In genomic region chr3:99902091-99902490, GRCh38 we compare ENCODE assay signal across 15 cellular contexts.
A peak's percentile ranks its signal among the peaks of the same experiment; 100 is the strongest.
DNase-seq lines count a peak whose midpoint lies in the region; ATAC-seq, FAIRE-seq and TF ChIP-seq lines count a peak whose summit lies in the region.
"Had no signal": no experiment of that assay in that cellular context is flagged by ENCODE, and none has a peak within 500 bp of the region (broad histone marks: within the 10 kb centered on the region; RNA-seq: fewer than 3 reads in every experiment).

No MANE protein-coding gene starts in this region.

- H3K36me3 ChIP-seq in Caco-2 (ENCODE audit: control insufficient read depth, insufficient read depth, low read length) (no peaks in the 10 kb centered on the region), IMR-90 (ENCODE audit: control insufficient read depth, insufficient read depth, low read length) (no peaks in the 10 kb centered on the region), bronchial epithelial cell (ENCODE audit: control insufficient read depth, insufficient read depth, low read length) (no peaks in the 10 kb centered on the region), mesenchymal stem cell (ENCODE audit: control insufficient read depth in 1 of 2, insufficient read depth in 2 of 2, low read depth in 1 of 2, low read length in 2 of 2) (no peaks in the 10 kb centered on the region)

- H3K4me1 ChIP-seq in Caco-2: peaks cover 25% of the 10 kb centered on the region
- peaks cover 8% of the 10 kb centered on the region for H3K4me1 ChIP-seq in IMR-90 (ENCODE audit: control insufficient read depth, insufficient read depth, low read length)
- peaks cover 2% of the 10 kb centered on the region for H3K4me1 ChIP-seq in mesenchymal stem cell (ENCODE audit: control insufficient read depth, insufficient read depth, low read depth, low read length)

- H3K79me1 ChIP-seq in IMR-90 (ENCODE audit: low read depth in 1 of 2, low read length in 2 of 2) (peaks cover 11 to 14% of the 10 kb centered on the region in 2 experiments), mesenchymal stem cell (replicated peaks; ENCODE audit: low read length, poor library complexity, severe bottlenecking) (peaks cover 4% of the 10 kb centered on the region)

- TF ChIP-seq POLR2A in IMR-90 (IDR thresholded peaks at IDR 0.05; ENCODE audit: low read depth, low read length): no peak

- ATAC-seq in IMR-90 (ENCODE audit: low read depth): peak; percentile 16; the same call in 1 of the 2 replicates
- no peak for ATAC-seq in HG03095 (IDR thresholded peaks at IDR 0.05; ENCODE audit: unreplicated experiment)
- ATAC-seq: left colon had no signal

- H3K4me2 ChIP-seq in IMR-90 (ENCODE audit: low read depth, low read length) (peak overlapping the region; percentile 25; the same call in 1 of the 2 replicates), mesenchymal stem cell (ENCODE audit: low read length, poor library complexity, severe bottlenecking) (no peak overlapping the region)

- DNase-seq in Caco-2 (no peak), IMR-90 (peak; percentile 43), bronchial epithelial cell (ENCODE audit: low read depth) (peak; percentile 67), mesenchymal stem cell (no peak), posterior vena cava (ENCODE audit: low spot score) (no peak), NCI-H82 treated with DMSO at 0.1 percent for 48 hours (lab: John Stamatoyannopoulos, UW; ENCODE audit: unreplicated experiment) (no peak), T-helper 2 cell (no peak)
- DNase-seq: activated CD8-positive, alpha-beta memory T cell treated with anti-CD3 and anti-CD28 coated beads for 24 hours; DND-41; KG1; left colon had no signal

- H3K27ac Mint-ChIP-seq in Caco-2 (ENCODE audit: unreplicated experiment): peak overlapping the region; percentile 59
- H3K27ac Mint-ChIP-seq: activated naive CD4-positive, alpha-beta T cell treated with anti-CD3 and anti-CD28 coated beads, Interleukin-2, amount 50 U/mL, for 24 hours; T-helper 1 cell treated with Interleukin-12 subunit alpha and Interleukin-12 subunit beta and Interleukin-4 antibody, amounts not matched to agents 30 μg/mL and 1 μg/mL, for 36 hours had no signal

- H3K9me1 ChIP-seq in IMR-90 (ENCODE audit: insufficient read depth, low read length): peaks cover 4% of the 10 kb centered on the region; the same call in 1 of the 2 replicates

- dilution Hi-C loops in IMR-90 (cut with HindIII; ENCODE audit: low sequenced_read_pairs, unreplicated experiment): no loop called here

- no peak overlapping the region for H2AK9ac ChIP-seq in IMR-90 (replicated peaks; ENCODE audit: low read depth, low read length, poor library complexity)

- H2BK20ac ChIP-seq in IMR-90 (ENCODE audit: low read depth, low read length): peak overlapping the region; percentile 69

- H3K27me3 ChIP-seq in Caco-2 (replicated peaks; ENCODE audit: control insufficient read depth, insufficient read depth, low read length): no peaks in the 10 kb centered on the region
- H3K27me3 ChIP-seq in IMR-90 (ENCODE audit: control insufficient read depth, insufficient read depth, low read length): no peaks in the 10 kb centered on the region
- no peaks in the 10 kb centered on the region for H3K27me3 ChIP-seq in bronchial epithelial cell (ENCODE audit: control insufficient read depth, insufficient read depth, low read length)
- H3K27me3 ChIP-seq in mesenchymal stem cell (ENCODE audit: control insufficient read depth in 1 of 2, insufficient read depth in 1 of 2, low read length in 2 of 2): no peaks in the 10 kb centered on the region

- no peaks in the 10 kb centered on the region for H3K9me3 ChIP-seq in Caco-2
- no peaks in the 10 kb centered on the region for H3K9me3 ChIP-seq in IMR-90 (ENCODE audit: control insufficient read depth, insufficient read depth, low read length)
- H3K9me3 ChIP-seq in mesenchymal stem cell (ENCODE audit: control insufficient read depth, low read length): no peaks in the 10 kb centered on the region

- no peak overlapping the region for H2BK12ac ChIP-seq in mesenchymal stem cell (ENCODE audit: low read length in 2 of 2)

- H2BK120ac ChIP-seq in IMR-90 (ENCODE audit: low read depth, low read length) (peak overlapping the region; percentile 76), mesenchymal stem cell (ENCODE audit: low read depth, low read length) (no peak overlapping the region)

- intact Hi-C loops in Caco-2 (cut with micrococcal nuclease; ENCODE audit: unreplicated experiment) (no loop called here), IMR-90 (cut with micrococcal nuclease) (loop anchor here (5.0 kb wide), 1 partner anchor 50 kb away; no protein-coding TSS in a partner anchor), posterior vena cava (cut with DNase I) (no loop called here)

- H3K27me3 Mint-ChIP-seq in Caco-2 (ENCODE audit: insufficient read depth, unreplicated experiment): no peaks in the 10 kb centered on the region
- H3K27me3 Mint-ChIP-seq: activated naive CD4-positive, alpha-beta T cell treated with anti-CD3 and anti-CD28 coated beads, Interleukin-2, amount 50 U/mL, for 24 hours had no signal

- H2AFZ ChIP-seq in IMR-90 (replicated peaks; ENCODE audit: low read length, poor library complexity) (no peak overlapping the region), mesenchymal stem cell (ENCODE audit: low read depth, low read length) (no peak overlapping the region)

- WGBS in IMR-90 (ENCODE audit: extremely low coverage in 2 of 2, insufficient read length in 1 of 2), 2 experiments: no CpG with 5 or more reads among the region's 1 CpG
- no CpG with 5 or more reads among the region's 1 CpG for WGBS in mesenchymal stem cell

- H4K91ac ChIP-seq in IMR-90 (ENCODE audit: insufficient read depth, low read depth, low read length): peak overlapping the region; percentile 49; the same call in 1 of the 2 replicates
- H4K91ac ChIP-seq in mesenchymal stem cell (ENCODE audit: low read length): no peak overlapping the region

- peak overlapping the region; percentile 68; the same call in 1 of the 2 replicates for H4K5ac ChIP-seq in IMR-90 (ENCODE audit: low read depth, low read length)

- FAIRE-seq in bronchial epithelial cell (lab: Jason Lieb, UNC): no peak
- FAIRE-seq: frontal cortex had no signal

- no peaks in the 10 kb centered on the region for H4K20me1 ChIP-seq in IMR-90 (ENCODE audit: insufficient read depth, low read length)

- TF ChIP-seq CTCF in Caco-2 (IDR thresholded peaks at IDR 0.05; ENCODE audit: insufficient read depth in 1 of 2, low read depth in 1 of 2, low read length in 1 of 2, severe bottlenecking in 1 of 2, unreplicated experiment in 1 of 2): no peak
- no peak for TF ChIP-seq CTCF in IMR-90 (conservative IDR thresholded peaks at IDR 0.05; ENCODE audit: low read depth, low read length)
- TF ChIP-seq CTCF in bronchial epithelial cell (IDR thresholded peaks at IDR 0.05; ENCODE audit: insufficient read depth, low read length, severe bottlenecking): no peak

- H3K23ac ChIP-seq in IMR-90 (ENCODE audit: low read depth, low read length): peak overlapping the region; percentile 52; the same call in 1 of the 2 replicates
- H3K23ac ChIP-seq in mesenchymal stem cell (ENCODE audit: low read length in 2 of 2): no peak overlapping the region

- no peaks in the 10 kb centered on the region for H3K9me3 Mint-ChIP-seq in Caco-2 (ENCODE audit: unreplicated experiment)
- H3K9me3 Mint-ChIP-seq: activated naive CD4-positive, alpha-beta T cell treated with anti-CD3 and anti-CD28 coated beads, Interleukin-2, amount 50 U/mL, for 24 hours; T-helper 1 cell treated with Interleukin-12 subunit alpha and Interleukin-12 subunit beta and Interleukin-4 antibody, amounts not matched to agents 30 μg/mL and 1 μg/mL, for 36 hours had no signal

- H3K56ac ChIP-seq in IMR-90 (ENCODE audit: extremely low read depth, insufficient read depth, low read length): peak overlapping the region; percentile 35; the same call in 1 of the 2 replicates

- H3K18ac ChIP-seq in IMR-90 (ENCODE audit: low read depth, low read length) (peak overlapping the region; percentile 57; the same call in 1 of the 2 replicates), mesenchymal stem cell (ENCODE audit: low read depth in 1 of 2, low read length in 2 of 2) (no peak overlapping the region)

- H2BK5ac ChIP-seq in IMR-90 (ENCODE audit: low read depth, low read length, poor library complexity, severe bottlenecking) (peak overlapping the region; percentile 99), mesenchymal stem cell (ENCODE audit: low read depth, low read length, poor library complexity, severe bottlenecking) (no peak overlapping the region)

- in situ Hi-C loops in IMR-90 (cut with MboI; ENCODE audit: low sequenced_read_pairs): no loop called here

- H3K9ac ChIP-seq in IMR-90 (ENCODE audit: low read depth, low read length): no peak overlapping the region; the same call in 1 of the 2 replicates
- peak overlapping the region; percentile 65 for H3K9ac ChIP-seq in mesenchymal stem cell (ENCODE audit: low read length)

- H3K4me3 ChIP-seq in Caco-2 (ENCODE audit: low read depth, low read length) (no peak overlapping the region), IMR-90 (ENCODE audit: insufficient read depth, low read depth, low read length) (no peak overlapping the region), bronchial epithelial cell (ENCODE audit: low read depth, low read length) (no peak overlapping the region), mesenchymal stem cell (ENCODE audit: insufficient read depth in 1 of 2, low read depth in 1 of 2, low read length in 2 of 2) (no peak overlapping the region)

- POLR2A ChIA-PET in Caco-2 (lab: Charles Lee) (no interaction called here), IMR-90 (lab: Charles Lee; ENCODE audit: unreplicated experiment) (interaction anchor here (1.2 to 1.8 kb wide), 2 partner anchors 24 to 26 kb away, joined by 3 to 5 read pairs; no protein-coding TSS in a partner anchor)

- BruUV-seq in Caco-2 (replicated peaks; lab: Mats Ljungman, UMichigan) (TSS peak; percentile 12), IMR-90 (replicated peaks; lab: Mats Ljungman, UMichigan) (no TSS peak)

- peak overlapping the region; percentile 7 to 43; a peak in 2 of 4 replicates for H4K8ac ChIP-seq in IMR-90 (ENCODE audit: low read depth in 2 of 2, low read length in 2 of 2)
- H4K8ac ChIP-seq in mesenchymal stem cell (ENCODE audit: low read length): no peak overlapping the region

- H3K4me1 Mint-ChIP-seq in Caco-2 (ENCODE audit: low read depth, unreplicated experiment): peaks cover 26% of the 10 kb centered on the region

- H3K4ac ChIP-seq in IMR-90 (ENCODE audit: low read depth, low read length) (peak overlapping the region; percentile 21; the same call in 1 of the 2 replicates), mesenchymal stem cell (ENCODE audit: low read depth in 1 of 2, low read length in 2 of 2) (no peak overlapping the region)

- no peak overlapping the region for H3K4me3 Mint-ChIP-seq in Caco-2 (ENCODE audit: unreplicated experiment)
- H3K4me3 Mint-ChIP-seq: activated naive CD4-positive, alpha-beta T cell treated with anti-CD3 and anti-CD28 coated beads, Interleukin-2, amount 50 U/mL, for 24 hours; T-helper 1 cell treated with Interleukin-12 subunit alpha and Interleukin-12 subunit beta and Interleukin-4 antibody, amounts not matched to agents 30 μg/mL and 1 μg/mL, for 36 hours had no signal

- H2BK15ac ChIP-seq in IMR-90 (ENCODE audit: low read depth, low read length) (peak overlapping the region; percentile 18; the same call in 2 of the 3 replicates), mesenchymal stem cell (ENCODE audit: low read depth, poor library complexity, severe bottlenecking) (no peak overlapping the region)

- H3K14ac ChIP-seq in IMR-90 (replicated peaks; ENCODE audit: low read depth, low read length): no peak overlapping the region; the same call in 1 of the 2 replicates
- no peak overlapping the region for H3K14ac ChIP-seq in mesenchymal stem cell (ENCODE audit: low read length in 2 of 2)

- H3K27ac ChIP-seq in IMR-90 (ENCODE audit: insufficient read depth, low read length): no peak overlapping the region; the same call in 1 of the 2 replicates
- H3K27ac ChIP-seq in mesenchymal stem cell (ENCODE audit: low read length, poor library complexity, severe bottlenecking): peak overlapping the region; percentile 35

- H3K36me3 Mint-ChIP-seq in Caco-2 (ENCODE audit: insufficient read depth, unreplicated experiment): no peaks in the 10 kb centered on the region

- H2AK5ac ChIP-seq in IMR-90 (ENCODE audit: low read depth, low read length) (no peak overlapping the region), mesenchymal stem cell (ENCODE audit: low read length, severe bottlenecking) (no peak overlapping the region)

- CTCF ChIA-PET in Caco-2 (lab: Charles Lee): no interaction called here
- CTCF ChIA-PET in IMR-90 (lab: Yijun Ruan, JAX): interaction anchor here (0.6 kb wide), 1 partner anchor 61 kb away, joined by 3 read pairs; no protein-coding TSS in a partner anchor

- TF ChIP-seq RAD21 in IMR-90 (IDR thresholded peaks at IDR 0.05; ENCODE audit: low read length): no peak

Comparison
In these comparisons a context has a peak if more than half of its experiments do, and no peak if none do; other contexts are left out.
1. DNase-seq: peak in IMR-90 (single experiment) and bronchial epithelial cell (single experiment); none in Caco-2 (0 of 2), mesenchymal stem cell (single experiment), posterior vena cava (single experiment), NCI-H82 treated with DMSO at 0.1 percent for 48 hours (single experiment) and T-helper 2 cell (0 of 5).